In the genomic region with DNA sequence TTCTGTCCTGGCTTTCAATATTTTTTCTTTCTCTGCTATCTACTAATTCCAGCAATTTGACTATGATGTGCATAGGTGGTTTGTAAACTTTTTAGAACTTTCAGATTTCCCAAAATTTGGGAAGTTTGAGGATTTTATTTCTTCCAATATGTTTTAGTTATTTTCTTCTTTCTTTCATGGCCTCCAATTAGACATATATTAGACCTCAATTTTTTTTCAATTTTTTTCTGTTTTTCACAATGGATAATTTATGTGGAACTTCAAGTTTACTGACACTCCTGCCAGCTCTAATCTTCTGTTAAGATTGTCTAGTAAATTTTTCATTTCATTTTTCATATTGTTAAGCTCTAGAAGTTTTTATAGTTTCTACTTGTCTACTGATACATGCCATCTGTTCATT, we compare ENCODE assay signal across 35 cellular contexts.
"Had no signal": no experiment of that assay in that cellular context is flagged by ENCODE, and none has a peak within 500 bp of the region (broad histone marks: within the 10 kb centered on the region; RNA-seq: fewer than 3 reads in every experiment).

No MANE protein-coding gene starts in this region.

- H3K9ac ChIP-seq: KMS-11 had no signal

- H3K4me3 ChIP-seq: MG63 had no signal

- H3K27me3 ChIP-seq: MG63 had no signal

- H3K4me2 ChIP-seq: KMS-11 had no signal

- H3K27ac ChIP-seq: KMS-11 had no signal

- DNase-seq: Karpas-422, Kasumi-1, KG1, MG63, MM.1S, MV-4-11, NCI-H1048, NCI-H1092, NCI-H1092 treated with DMSO at 0.1 percent for 48 hours, NCI-H1105, NCI-H1105 treated with DMSO at 0.1 percent for 48 hours, NCI-H1417, NCI-H1417 treated with DMSO at 0.1 percent for 48 hours, NCI-H1436, NCI-H1436 treated with DMSO at 0.1 percent for 48 hours, NCI-H146, NCI-H1694, NCI-H1694 treated with DMSO at 0.1 percent for 48 hours, NCI-H187, NCI-H187 treated with DMSO at 0.1 percent for 48 hours, NCI-H1930, NCI-H2029, NCI-H2029 treated with DMSO at 0.1 percent for 48 hours, NCI-H2081, NCI-H2081 treated with DMSO at 0.1 percent for 48 hours, NCI-H2107, NCI-H2171, NCI-H2171 treated with DMSO at 0.1 percent for 48 hours, NCI-H2227 treated with DMSO at 0.1 percent for 48 hours, NCI-H226, NCI-H345, NCI-H446, NCI-H446 treated with DMSO at 0.1 percent for 48 hours, NCI-H510A treated with DMSO at 0.1 percent for 48 hours had no signal
